ENCODE assay signal across 28 cellular contexts in the genomic region with DNA sequence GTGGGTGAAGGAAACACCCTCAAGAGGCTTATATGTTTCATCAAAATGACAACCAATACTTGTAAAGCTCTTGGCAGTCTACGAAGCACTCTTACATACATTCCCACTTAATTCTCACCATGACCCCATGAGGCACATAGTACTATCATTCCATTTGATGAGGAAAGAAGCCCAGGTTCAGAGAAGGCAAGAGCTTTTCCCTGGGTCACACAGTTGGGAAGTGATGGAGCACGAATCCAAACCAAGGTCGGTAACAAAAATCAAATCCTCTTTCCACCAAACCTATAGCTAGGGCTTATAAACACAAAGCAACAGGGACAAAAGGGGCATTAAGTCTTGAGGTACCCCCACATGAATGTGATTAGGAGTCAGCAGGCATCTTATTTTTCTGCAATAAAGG.
"Had no signal": no experiment of that assay in that cellular context is flagged by ENCODE, and none has a peak within 500 bp of the region (broad histone marks: within the 10 kb centered on the region; RNA-seq: fewer than 3 reads in every experiment).

No MANE protein-coding gene starts in this region.

- H3K4me1 Mint-ChIP-seq: central memory CD8-positive, alpha-beta T cell had no signal

- H3K9me3 ChIP-seq: MG63, SJCRH30 had no signal

- ATAC-seq: activated CD8-positive, alpha-beta T cell treated with anti-CD3 and anti-CD28 coated beads, Interleukin-2, amount 10 ng/mL, durations not matched to agents 7 days and 5 days; Panc1 had no signal

- H3K36me3 Mint-ChIP-seq: activated naive CD4-positive, alpha-beta T cell treated with anti-CD3 and anti-CD28 coated beads, Interleukin-2, amount 10 ng/mL, durations not matched to agents 7 days and 5 days had no signal

- H3K27me3 ChIP-seq: brain microvascular endothelial cell, cardiac muscle cell, MG63, SJCRH30 had no signal

- H3K36me3 ChIP-seq: brain microvascular endothelial cell, cardiac muscle cell, MG63, SJCRH30 had no signal

- H3K9me3 Mint-ChIP-seq: central memory CD8-positive, alpha-beta T cell had no signal

- DNase-seq: activated CD4-positive, alpha-beta T cell treated with anti-CD3 and anti-CD28 coated beads, Interleukin-2, amount 10 ng/mL, durations not matched to agents 24 days and 14 days; activated CD4-positive, alpha-beta T cell treated with anti-CD3 and anti-CD28 coated beads, Interleukin-2, amount 50 U/mL, for 48 hours; activated CD8-positive, alpha-beta memory T cell treated with anti-CD3 and anti-CD28 coated beads, Interleukin-2, amount 50 U/mL, for 4 hours; activated CD8-positive, alpha-beta T cell treated with anti-CD3 and anti-CD28 coated beads, Interleukin-2, amount 10 ng/mL, durations not matched to agents 7 days and 5 days; activated effector memory CD4-positive, alpha-beta T cell treated with Interleukin-2 at 50 U/mL for 16 hours; activated naive CD4-positive, alpha-beta T cell treated with anti-CD3 and anti-CD28 coated beads, Interleukin-2, amount 10 ng/mL, durations not matched to agents 7 days and 5 days; amniotic stem cell; aorta; brain microvascular endothelial cell; Karpas-422; MG63; NCI-H1048; NCI-H1436 treated with DMSO at 0.1 percent for 48 hours; NCI-H1694 treated with DMSO at 0.1 percent for 48 hours; NCI-H2029; NCI-H2107; NCI-H226; NCI-H446 treated with DMSO at 0.1 percent for 48 hours; SHP77 had no signal

- H3K27ac Mint-ChIP-seq: activated CD4-positive, alpha-beta T cell treated with anti-CD3 and anti-CD28 coated beads, Interleukin-2, amount 10 ng/mL, durations not matched to agents 24 days and 14 days; activated CD8-positive, alpha-beta T cell treated with anti-CD3 and anti-CD28 coated beads, Interleukin-2, amount 10 ng/mL, durations not matched to agents 7 days and 5 days; activated naive CD4-positive, alpha-beta T cell treated with anti-CD3 and anti-CD28 coated beads, Interleukin-2, amount 10 ng/mL, durations not matched to agents 7 days and 5 days; activated naive CD8-positive, alpha-beta T cell; T-helper 1 cell treated with Interleukin-12 subunit alpha and Interleukin-12 subunit beta and Interleukin-4 antibody, amounts not matched to agents 30 μg/mL and 1 μg/mL, for 36 hours; T-helper 2 cell treated with Interferon-gamma antibody and Interleukin-4, amounts not matched to agents 5 μg/mL and 100 μg/mL, for 36 hours had no signal

- H3K27me3 Mint-ChIP-seq: activated naive CD8-positive, alpha-beta T cell had no signal

- FAIRE-seq: TTC549 had no signal

- H3K4me3 ChIP-seq: cardiac muscle cell, MG63 had no signal

- H3K4me3 Mint-ChIP-seq: activated CD4-positive, alpha-beta T cell treated with anti-CD3 and anti-CD28 coated beads, Interleukin-2, amount 10 ng/mL, durations not matched to agents 24 days and 14 days; activated CD8-positive, alpha-beta T cell treated with anti-CD3 and anti-CD28 coated beads, Interleukin-2, amount 10 ng/mL, durations not matched to agents 7 days and 5 days; activated naive CD4-positive, alpha-beta T cell treated with anti-CD3 and anti-CD28 coated beads, Interleukin-2, amount 10 ng/mL, durations not matched to agents 7 days and 5 days; activated naive CD8-positive, alpha-beta T cell; central memory CD8-positive, alpha-beta T cell; T-helper 1 cell treated with Interleukin-12 subunit alpha and Interleukin-12 subunit beta and Interleukin-4 antibody, amounts not matched to agents 30 μg/mL and 1 μg/mL, for 36 hours; T-helper 2 cell treated with Interferon-gamma antibody and Interleukin-4, amounts not matched to agents 5 μg/mL and 100 μg/mL, for 36 hours had no signal

- H3K27ac ChIP-seq: brain microvascular endothelial cell, cardiac muscle cell, SJCRH30, SK-N-MC had no signal
